28 cellular contexts compared by ENCODE assay signal in the genomic region with DNA sequence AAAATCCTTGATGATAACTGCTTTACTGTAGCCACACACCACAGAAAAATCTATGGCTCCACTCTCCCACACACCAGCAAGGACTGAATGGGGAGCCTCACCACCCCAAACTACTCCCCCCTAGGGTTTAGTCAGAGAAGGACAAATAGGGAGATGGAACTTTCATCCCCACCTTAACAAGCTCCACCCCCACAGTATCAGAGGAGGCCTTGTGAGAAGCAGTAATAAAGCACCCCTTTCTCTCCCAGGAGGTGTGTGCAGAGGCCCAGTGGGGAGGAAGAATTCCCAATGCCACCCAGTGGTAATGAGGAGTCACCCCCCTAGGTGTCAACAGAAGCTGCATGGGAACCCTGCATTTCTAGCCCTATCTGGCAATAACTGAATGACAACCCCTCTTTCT.
"Had no signal": no experiment of that assay in that cellular context is flagged by ENCODE, and none has a peak within 500 bp of the region (broad histone marks: within the 10 kb centered on the region; RNA-seq: fewer than 3 reads in every experiment).

No MANE protein-coding gene starts in this region.

- H3K4me1 ChIP-seq: body of pancreas, breast epithelium, Peyer's patch had no signal

- H3K27me3 ChIP-seq: body of pancreas, breast epithelium, Peyer's patch had no signal

- ATAC-seq: activated CD8-positive, alpha-beta T cell treated with anti-CD3 and anti-CD28 coated beads for 36 hours; activated T-cell treated with anti-CD3 and anti-CD28 coated beads, Interleukin-2, amount 50 U/mL, for 72 hours; activated T-helper 17 cell treated with anti-CD3 and anti-CD28 coated beads, Interleukin-2, amount 50 U/mL, for 72 hours; body of pancreas; PC-3 had no signal

- H3K36me3 ChIP-seq: breast epithelium, Peyer's patch, WERI-Rb-1 had no signal

- H3K4me3 ChIP-seq: body of pancreas, breast epithelium, Peyer's patch had no signal

- DNase-seq: activated CD4-positive, alpha-beta T cell treated with anti-CD3 and anti-CD28 coated beads, Interleukin-2, amount 10 ng/mL, durations not matched to agents 24 days and 14 days; activated CD4-positive, alpha-beta T cell treated with anti-CD3 and anti-CD28 coated beads, Interleukin-2, amount 50 U/mL, for 4 hours; activated CD8-positive, alpha-beta T cell treated with anti-CD3 and anti-CD28 coated beads for 36 hours; activated effector memory CD4-positive, alpha-beta T cell treated with anti-CD3 and anti-CD28 coated beads, Interleukin-2, amount 50 U/mL, for 16 hours; activated naive CD4-positive, alpha-beta T cell treated with Interleukin-2 at 50 U/mL for 16 hours; activated naive CD8-positive, alpha-beta T cell treated with anti-CD3 and anti-CD28 coated beads, Interleukin-2, amount 10 ng/mL, durations not matched to agents 7 days and 5 days; activated T-cell treated with anti-CD3 and anti-CD28 coated beads, Interleukin-2, amount 50 U/mL, for 1 hour; activated T-cell treated with anti-CD3 and anti-CD28 coated beads, Interleukin-2, amount 50 U/mL, for 72 hours; body of pancreas; NCI-H1092 treated with DMSO at 0.1 percent for 48 hours; NCI-H1417; NCI-H146; NCI-H187; NCI-H2029 treated with DMSO at 0.1 percent for 48 hours; NCI-H2107; NCI-H2171; NCI-H510A; NCI-H526; NCI-H748 treated with DMSO at 0.1 percent for 48 hours; NK-92 treated with Interleukin-12 subunit alpha and Interleukin-12 subunit beta, amount 100 ng/mL, for 24 hours; PC-3; Peyer's patch; RPMI8226; SIG-M5; T1000; WERI-Rb-1 had no signal

- H3K9me3 ChIP-seq: body of pancreas, Peyer's patch had no signal

- H3K27ac ChIP-seq: body of pancreas, breast epithelium, Peyer's patch, WERI-Rb-1 had no signal
